In the genomic region with DNA sequence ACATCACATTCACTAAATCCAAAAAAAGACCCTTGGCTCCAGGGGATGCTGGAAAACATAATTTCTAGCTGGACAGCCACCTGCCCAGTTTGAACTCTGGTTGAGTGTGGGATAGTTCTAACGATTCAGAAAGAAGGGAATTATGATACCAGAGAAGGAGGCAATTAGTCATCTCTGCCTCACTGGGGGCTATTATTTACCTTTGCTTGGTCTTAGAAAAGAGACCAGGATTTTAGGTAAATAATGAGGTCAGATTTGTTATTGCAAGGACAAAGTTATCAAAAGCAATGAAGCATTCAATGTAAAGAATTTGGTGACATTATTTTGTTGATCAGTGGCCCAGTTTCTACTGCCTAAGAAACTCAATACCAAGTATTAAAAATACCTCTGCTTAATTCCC, we compare ENCODE assay signal across 7 cellular contexts.
"Had no signal": no experiment of that assay in that cellular context is flagged by ENCODE, and none has a peak within 500 bp of the region (broad histone marks: within the 10 kb centered on the region; RNA-seq: fewer than 3 reads in every experiment).

No MANE protein-coding gene starts in this region.

- H3K4me3 ChIP-seq: K562 had no signal

- DNase-seq: IMR-90, KBM-7, KG1 had no signal

- H3K27ac ChIP-seq: HL-60, KMS-11 had no signal

- H3K9ac ChIP-seq: KMS-11 had no signal

- H3K4me2 ChIP-seq: KMS-11 had no signal

- ATAC-seq: HepG2, K562 had no signal
